In the genomic region with DNA sequence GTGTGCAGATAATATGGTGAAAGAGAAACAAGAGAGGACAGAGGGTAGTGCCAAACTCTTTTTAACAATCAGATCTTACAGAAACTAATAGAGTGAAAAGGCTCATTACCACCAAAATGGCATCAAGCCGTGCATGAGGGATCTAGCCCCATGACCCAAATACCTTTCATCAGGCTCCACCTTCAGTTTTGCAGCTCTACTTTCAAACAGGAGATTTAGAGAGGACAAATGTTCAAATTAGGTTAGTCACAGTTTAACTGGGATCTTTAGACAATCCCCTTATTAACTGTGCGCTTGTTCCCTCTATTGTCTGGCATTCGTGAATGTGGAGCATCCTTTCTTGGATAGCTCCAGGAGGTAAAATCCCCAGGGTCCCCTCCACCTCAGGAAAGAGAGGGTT, we compare ENCODE assay signal across 27 cellular contexts.
"Had no signal": no experiment of that assay in that cellular context is flagged by ENCODE, and none has a peak within 500 bp of the region (broad histone marks: within the 10 kb centered on the region; RNA-seq: fewer than 3 reads in every experiment).

No MANE protein-coding gene starts in this region.

- H3K36me3 ChIP-seq: right atrium auricular region, stomach, thyroid gland, upper lobe of left lung, vagina had no signal

- H3K9ac ChIP-seq: parathyroid adenoma had no signal

- H3K27ac ChIP-seq: parathyroid adenoma, psoas muscle, right atrium auricular region, stomach, thyroid gland, upper lobe of left lung, vagina had no signal

- H3K27me3 Mint-ChIP-seq: activated CD4-positive, alpha-beta memory T cell treated with anti-CD3 and anti-CD28 coated beads, Interleukin-2, amount 10 ng/mL, durations not matched to agents 7 days and 5 days; activated CD4-positive, alpha-beta T cell treated with anti-CD3 and anti-CD28 coated beads, Interleukin-2, amount 10 ng/mL, durations not matched to agents 7 days and 5 days; activated naive CD4-positive, alpha-beta T cell treated with anti-CD3 and anti-CD28 coated beads, Interleukin-2, amount 50 U/mL, for 24 hours; activated naive CD8-positive, alpha-beta T cell treated with anti-CD3 and anti-CD28 coated beads, Interleukin-2, amount 50 U/mL, for 24 hours; central memory CD8-positive, alpha-beta T cell; dendritic cell treated with granulocyte-macrophage colony-stimulating factor and Interleukin-4, amounts not matched to agents 40 ng/mL and 50 ng/mL, for 4 days; naive B cell; stimulated activated naive B cell treated with anti-CD40 and anti-IgM and Interleukin-4, amounts not matched to agents 10 μg/mL and 1 μg/mL and 100 μg/mL, for 72 hours had no signal

- H3K27me3 ChIP-seq: right atrium auricular region, stomach, thyroid gland, upper lobe of left lung, vagina had no signal

- H3K4me3 Mint-ChIP-seq: activated CD4-positive, alpha-beta memory T cell treated with anti-CD3 and anti-CD28 coated beads, Interleukin-2, amount 10 ng/mL, durations not matched to agents 7 days and 5 days; activated CD4-positive, alpha-beta T cell treated with anti-CD3 and anti-CD28 coated beads, Interleukin-2, amount 10 ng/mL, durations not matched to agents 7 days and 5 days; activated naive CD4-positive, alpha-beta T cell treated with anti-CD3 and anti-CD28 coated beads, Interleukin-2, amount 50 U/mL, for 24 hours; activated naive CD8-positive, alpha-beta T cell treated with anti-CD3 and anti-CD28 coated beads, Interleukin-2, amount 50 U/mL, for 24 hours; activated T-cell treated with anti-CD3 and anti-CD28 coated beads, Interleukin-2, amount 50 U/mL, for 4 hours; central memory CD8-positive, alpha-beta T cell; dendritic cell treated with granulocyte-macrophage colony-stimulating factor and Interleukin-4, amounts not matched to agents 40 ng/mL and 50 ng/mL, for 4 days; mesothelial cell of epicardium; naive B cell; stimulated activated naive B cell treated with anti-CD40 and anti-IgM and Interleukin-4, amounts not matched to agents 10 μg/mL and 1 μg/mL and 100 μg/mL, for 72 hours had no signal

- DNase-seq: activated CD4-positive, alpha-beta memory T cell treated with anti-CD3 and anti-CD28 coated beads, Interleukin-2, amount 10 ng/mL, durations not matched to agents 7 days and 5 days; activated CD4-positive, alpha-beta T cell treated with anti-CD3 and anti-CD28 coated beads for 1 hour; activated CD4-positive, alpha-beta T cell treated with anti-CD3 and anti-CD28 coated beads, Interleukin-2, amount 10 ng/mL, durations not matched to agents 7 days and 5 days; activated naive CD8-positive, alpha-beta T cell treated with anti-CD3 and anti-CD28 coated beads, Interleukin-2, amount 50 U/mL, for 24 hours; activated T-cell treated with anti-CD3 and anti-CD28 coated beads, Interleukin-2, amount 50 U/mL, for 4 hours; amygdala; effector CD8-positive, alpha-beta T cell; naive B cell; occipital lobe; psoas muscle; stimulated activated CD4-positive, alpha-beta T cell treated with anti-CD3 and anti-CD28 coated beads, Interleukin-15, amount 100 ng/mL, for 24 hours; stimulated activated CD4-positive, alpha-beta T cell treated with anti-CD3 and anti-CD28 coated beads, Interleukin-2, amount 100 ng/mL, for 24 hours; stimulated activated naive B cell treated with anti-CD40 and anti-IgM and Interleukin-4, amounts not matched to agents 10 μg/mL and 1 μg/mL and 100 μg/mL, for 72 hours; stomach; T-helper 2 cell; thyroid gland; upper lobe of left lung had no signal

- H3K4me3 ChIP-seq: psoas muscle, right atrium auricular region, stomach, thyroid gland, upper lobe of left lung, vagina had no signal

- H2AFZ ChIP-seq: parathyroid adenoma had no signal

- H3K4me1 ChIP-seq: parathyroid adenoma, psoas muscle, right atrium auricular region, stomach, thyroid gland, upper lobe of left lung, vagina had no signal

- H3K36me3 Mint-ChIP-seq: activated naive CD4-positive, alpha-beta T cell treated with anti-CD3 and anti-CD28 coated beads, Interleukin-2, amount 50 U/mL, for 24 hours; mesothelial cell of epicardium; naive B cell; stimulated activated naive B cell treated with anti-CD40 and anti-IgM and Interleukin-4, amounts not matched to agents 10 μg/mL and 1 μg/mL and 100 μg/mL, for 72 hours had no signal

- FAIRE-seq: bronchial epithelial cell, frontal cortex had no signal

- H3K4me1 Mint-ChIP-seq: activated CD4-positive, alpha-beta memory T cell treated with anti-CD3 and anti-CD28 coated beads, Interleukin-2, amount 10 ng/mL, durations not matched to agents 7 days and 5 days; activated CD4-positive, alpha-beta T cell treated with anti-CD3 and anti-CD28 coated beads, Interleukin-2, amount 10 ng/mL, durations not matched to agents 7 days and 5 days; activated naive CD4-positive, alpha-beta T cell treated with anti-CD3 and anti-CD28 coated beads, Interleukin-2, amount 50 U/mL, for 24 hours; activated naive CD8-positive, alpha-beta T cell treated with anti-CD3 and anti-CD28 coated beads, Interleukin-2, amount 50 U/mL, for 24 hours; central memory CD8-positive, alpha-beta T cell; naive B cell; stimulated activated naive B cell treated with anti-CD40 and anti-IgM and Interleukin-4, amounts not matched to agents 10 μg/mL and 1 μg/mL and 100 μg/mL, for 72 hours had no signal

- H3K9me3 ChIP-seq: psoas muscle, right atrium auricular region, stomach, thyroid gland, upper lobe of left lung, vagina had no signal

- ATAC-seq: activated naive CD8-positive, alpha-beta T cell treated with anti-CD3 and anti-CD28 coated beads, Interleukin-2, amount 50 U/mL, for 24 hours; activated T-cell treated with anti-CD3 and anti-CD28 coated beads, Interleukin-2, amount 50 U/mL, for 4 hours; psoas muscle; stimulated activated naive B cell treated with anti-CD40 and anti-IgM and Interleukin-4, amounts not matched to agents 10 μg/mL and 1 μg/mL and 100 μg/mL, for 72 hours had no signal

- H3K27ac Mint-ChIP-seq: activated CD4-positive, alpha-beta memory T cell treated with anti-CD3 and anti-CD28 coated beads, Interleukin-2, amount 10 ng/mL, durations not matched to agents 7 days and 5 days; activated CD4-positive, alpha-beta T cell treated with anti-CD3 and anti-CD28 coated beads, Interleukin-2, amount 10 ng/mL, durations not matched to agents 7 days and 5 days; activated naive CD4-positive, alpha-beta T cell treated with anti-CD3 and anti-CD28 coated beads, Interleukin-2, amount 50 U/mL, for 24 hours; activated naive CD8-positive, alpha-beta T cell treated with anti-CD3 and anti-CD28 coated beads, Interleukin-2, amount 50 U/mL, for 24 hours; activated T-helper 2 cell treated with anti-CD3 and anti-CD28 coated beads, Interferon-gamma antibody, Interleukin-2, Interleukin-4, amounts not matched to agents 10 μg/mL and 5 μg/mL and 100 μg/mL, durations not matched to agents 14 hours and 24 hours and 36 hours; dendritic cell treated with granulocyte-macrophage colony-stimulating factor and Interleukin-4, amounts not matched to agents 40 ng/mL and 50 ng/mL, for 4 days; mesothelial cell of epicardium; naive B cell; stimulated activated naive B cell treated with anti-CD40 and anti-IgM and Interleukin-4, amounts not matched to agents 10 μg/mL and 1 μg/mL and 100 μg/mL, for 72 hours had no signal
